ENCODE assay signal across 33 cellular contexts in the genomic region with DNA sequence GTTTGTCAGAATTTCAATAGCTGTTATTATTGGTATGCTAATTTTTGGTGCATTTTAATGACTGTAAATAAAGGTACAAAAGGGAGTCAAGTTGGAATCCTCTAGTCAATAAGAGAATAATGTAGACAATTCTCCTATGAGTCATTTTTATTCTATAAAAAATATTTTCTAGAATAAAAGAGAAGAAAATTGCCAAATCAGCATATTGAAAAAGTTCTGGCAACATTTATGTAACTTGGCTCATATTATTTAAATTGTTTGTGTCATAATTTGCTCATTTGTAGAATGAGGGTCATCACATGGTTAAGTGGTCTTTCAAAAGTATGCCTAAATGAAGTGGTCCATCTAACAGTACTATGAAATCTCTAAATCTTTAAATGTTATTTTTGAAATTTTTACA.
"Had no signal": no experiment of that assay in that cellular context is flagged by ENCODE, and none has a peak within 500 bp of the region (broad histone marks: within the 10 kb centered on the region; RNA-seq: fewer than 3 reads in every experiment).

No MANE protein-coding gene starts in this region.

- H3K4me1 ChIP-seq: adrenal gland, body of pancreas, breast epithelium had no signal

- H3K4me3 ChIP-seq: adrenal gland, body of pancreas, breast epithelium had no signal

- H3K9me3 ChIP-seq: adrenal gland, body of pancreas, breast epithelium had no signal

- FAIRE-seq: astrocyte, TTC549 had no signal

- H3K27ac ChIP-seq: adrenal gland, body of pancreas, brain microvascular endothelial cell, breast epithelium, VCaP had no signal

- H3K27me3 ChIP-seq: adrenal gland, body of pancreas, brain microvascular endothelial cell, breast epithelium had no signal

- DNase-seq: activated B cell treated with CpG ODN at 0.5 μM for 24 hours; activated CD4-positive, alpha-beta memory T cell treated with anti-CD3 and anti-CD28 coated beads for 36 hours; activated CD4-positive, alpha-beta T cell treated with anti-CD3 and anti-CD28 coated beads for 4 hours; activated CD4-positive, alpha-beta T cell treated with anti-CD3 and anti-CD28 coated beads, Interleukin-2, amount 10 ng/mL, durations not matched to agents 24 days and 14 days; activated CD4-positive, alpha-beta T cell treated with anti-CD3 and anti-CD28 coated beads, Interleukin-2, amount 50 U/mL, for 1 hour; activated CD4-positive, alpha-beta T cell treated with anti-CD3 and anti-CD28 coated beads, Interleukin-2, amount 50 U/mL, for 4 hours; activated CD4-positive, CD25-positive, alpha-beta regulatory T cell treated with anti-CD3 and anti-CD28 coated beads, Interleukin-2, amount 50 U/mL, for 72 hours; activated CD8-positive, alpha-beta memory T cell treated with anti-CD3 and anti-CD28 coated beads, Interleukin-2, amount 50 U/mL, for 4 hours; activated CD8-positive, alpha-beta T cell treated with anti-CD3 and anti-CD28 coated beads for 36 hours; activated effector memory CD4-positive, alpha-beta T cell treated with anti-CD3 and anti-CD28 coated beads, Interleukin-2, amount 50 U/mL, for 16 hours; activated gamma-delta T cell treated with Interleukin-2 at 50 U/mL for 16 hours; activated naive CD4-positive, alpha-beta T cell; activated naive CD4-positive, alpha-beta T cell treated with anti-CD3 and anti-CD28 coated beads for 36 hours; activated naive CD4-positive, alpha-beta T cell treated with anti-CD3 and anti-CD28 coated beads, Interleukin-2, amount 50 U/mL, for 16 hours; activated naive CD8-positive, alpha-beta T cell treated with anti-CD3 and anti-CD28 coated beads for 36 hours; activated T-cell treated with anti-CD3 and anti-CD28 coated beads for 4 hours; activated T-cell treated with anti-CD3 and anti-CD28 coated beads, Interleukin-2, amount 50 U/mL, for 1 hour; activated T-cell treated with anti-CD3 and anti-CD28 coated beads, Interleukin-2, amount 50 U/mL, for 4 hours; activated T-cell treated with anti-CD3 and anti-CD28 coated beads, Interleukin-2, amount 50 U/mL, for 72 hours; adrenal gland; amniotic stem cell; aorta; body of pancreas; brain microvascular endothelial cell; central memory CD4-positive, alpha-beta T cell; T-helper 2 cell; T-helper 9 cell had no signal

- ATAC-seq: activated CD8-positive, alpha-beta T cell treated with anti-CD3 and anti-CD28 coated beads for 36 hours; activated naive CD4-positive, alpha-beta T cell treated with anti-CD3 and anti-CD28 coated beads, Interleukin-2, amount 50 U/mL, for 72 hours; activated T-cell treated with anti-CD3 and anti-CD28 coated beads, Interleukin-2, amount 50 U/mL, for 4 hours; activated T-cell treated with anti-CD3 and anti-CD28 coated beads, Interleukin-2, amount 50 U/mL, for 72 hours; activated T-helper 17 cell treated with anti-CD3 and anti-CD28 coated beads, Interleukin-2, amount 50 U/mL, for 72 hours; body of pancreas had no signal

- H3K36me3 ChIP-seq: adrenal gland, brain microvascular endothelial cell, breast epithelium had no signal
